8 cellular contexts compared by ENCODE assay signal in the genomic region with DNA sequence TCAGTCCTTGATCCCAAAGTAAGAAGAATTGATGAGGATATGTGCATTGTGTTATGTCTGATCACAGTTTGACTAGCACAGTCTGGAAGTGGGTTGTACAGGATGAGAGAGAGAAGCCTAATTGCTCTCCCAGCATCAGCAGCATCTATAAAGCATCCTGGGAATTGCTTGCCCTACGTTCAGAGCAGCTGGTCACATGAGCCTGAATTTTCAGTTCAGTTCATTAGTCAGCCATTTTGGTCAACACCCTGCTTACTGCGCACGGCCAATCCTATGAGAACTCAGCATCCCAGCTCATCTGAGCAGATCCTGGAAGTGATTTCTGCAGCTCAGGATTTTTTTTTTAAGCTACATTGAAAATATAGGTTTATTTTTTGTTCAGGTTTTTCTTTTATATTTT. TPM values are rescaled to one million over a fixed set of nuclear protein-coding genes. Genes with fewer than 3 reads are reported as not detected.
DNase-seq lines count a peak whose midpoint lies in the region; ATAC-seq and TF ChIP-seq lines count a peak whose summit lies in the region.

A gene with protein sequence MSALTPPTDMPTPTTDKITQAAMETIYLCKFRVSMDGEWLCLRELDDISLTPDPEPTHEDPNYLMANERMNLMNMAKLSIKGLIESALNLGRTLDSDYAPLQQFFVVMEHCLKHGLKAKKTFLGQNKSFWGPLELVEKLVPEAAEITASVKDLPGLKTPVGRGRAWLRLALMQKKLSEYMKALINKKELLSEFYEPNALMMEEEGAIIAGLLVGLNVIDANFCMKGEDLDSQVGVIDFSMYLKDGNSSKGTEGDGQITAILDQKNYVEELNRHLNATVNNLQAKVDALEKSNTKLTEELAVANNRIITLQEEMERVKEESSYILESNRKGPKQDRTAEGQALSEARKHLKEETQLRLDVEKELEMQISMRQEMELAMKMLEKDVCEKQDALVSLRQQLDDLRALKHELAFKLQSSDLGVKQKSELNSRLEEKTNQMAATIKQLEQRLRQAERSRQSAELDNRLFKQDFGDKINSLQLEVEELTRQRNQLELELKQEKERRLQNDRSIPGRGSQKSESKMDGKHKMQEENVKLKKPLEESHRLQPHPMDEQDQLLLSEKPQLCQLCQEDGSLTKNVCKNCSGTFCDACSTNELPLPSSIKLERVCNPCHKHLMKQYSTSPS (plus strand): TSS at position 218 of the 400 bp plus-strand sequence. CDS start 610 bp downstream, outside the sequence.

- H3K9me3 ChIP-seq in osteoblast (ENCODE audit: low read depth, low read length): no peaks in the 10 kb centered on the region

- H3K36me3 Mint-ChIP-seq in activated naive CD8-positive, alpha-beta T cell: no peaks in the 10 kb centered on the region
- no peaks in the 10 kb centered on the region for H3K36me3 Mint-ChIP-seq in glutamatergic neuron (ENCODE audit: unreplicated experiment)

- H3K4me2 ChIP-seq in osteoblast (ENCODE audit: insufficient read depth, low read length): peak within 1 kb of the TSS; percentile 78

- no peaks in the 10 kb centered on the region for H3K27me3 ChIP-seq in osteoblast (ENCODE audit: insufficient read depth, low read length)

- peak within 1 kb of the TSS; percentile 27 for H3K4me3 Mint-ChIP-seq in activated naive CD8-positive, alpha-beta T cell
- peak within 1 kb of the TSS; percentile 98 for H3K4me3 Mint-ChIP-seq in glutamatergic neuron (ENCODE audit: unreplicated experiment)

- peak; percentile 51 for DNase-seq in DMS114 treated with DMSO at 0.1 percent for 48 hours (lab: John Stamatoyannopoulos, UW; ENCODE audit: unreplicated experiment)
- DNase-seq in NCI-H187 treated with DMSO at 0.1 percent for 48 hours (lab: John Stamatoyannopoulos, UW): peak; percentile 88
- peak; percentile 61 for DNase-seq in glutamatergic neuron
- DNase-seq in osteoblast (ENCODE audit: insufficient read length, low spot score, missing footprints): peak; percentile 91
- no peak for DNase-seq in stimulated activated CD4-positive, alpha-beta T cell treated with anti-CD3 and anti-CD28 coated beads, Interleukin-15, amount 100 ng/mL, for 24 hours

- TF ChIP-seq CTCF in glutamatergic neuron (IDR thresholded peaks at IDR 0.05; ENCODE audit: partially characterized antibody, unreplicated experiment) (no peak), osteoblast (IDR thresholded peaks at IDR 0.05; ENCODE audit: extremely low read depth, low read depth, low read length) (no peak)

- peak within 1 kb of the TSS; percentile 82 for H3K27ac ChIP-seq in osteoblast (ENCODE audit: low read depth, low read length)

- H3K27me3 Mint-ChIP-seq in activated naive CD8-positive, alpha-beta T cell: no peaks in the 10 kb centered on the region
- peaks cover 2% of the 10 kb centered on the region for H3K27me3 Mint-ChIP-seq in glutamatergic neuron (ENCODE audit: unreplicated experiment)

- peak within 1 kb of the TSS; percentile 67 for H3K4me3 ChIP-seq in osteoblast (ENCODE audit: insufficient read depth, low read length)

- H3K79me2 ChIP-seq in osteoblast (ENCODE audit: insufficient read depth, low read length): peaks cover 85% of the 10 kb centered on the region

- no peaks in the 10 kb centered on the region for H3K36me3 ChIP-seq in osteoblast (ENCODE audit: insufficient read depth, low read length)

- no peaks in the 10 kb centered on the region for H3K9me3 Mint-ChIP-seq in activated naive CD8-positive, alpha-beta T cell (ENCODE audit: low read depth)
- peaks cover 5% of the 10 kb centered on the region for H3K9me3 Mint-ChIP-seq in glutamatergic neuron (ENCODE audit: unreplicated experiment)

- H3K4me1 ChIP-seq in osteoblast (ENCODE audit: insufficient read depth, low read length): peaks cover 14% of the 10 kb centered on the region

- H3K27ac Mint-ChIP-seq in activated naive CD8-positive, alpha-beta T cell: peak within 1 kb of the TSS; percentile 46
- H3K27ac Mint-ChIP-seq in glutamatergic neuron (ENCODE audit: unreplicated experiment): peak within 1 kb of the TSS; percentile 99

- peaks cover 25% of the 10 kb centered on the region for H3K4me1 Mint-ChIP-seq in activated naive CD8-positive, alpha-beta T cell (ENCODE audit: low read depth)
- H3K4me1 Mint-ChIP-seq in glutamatergic neuron (ENCODE audit: low read depth, unreplicated experiment): peaks cover 15% of the 10 kb centered on the region

- ATAC-seq in GM19397 (IDR thresholded peaks at IDR 0.05; ENCODE audit: unreplicated experiment) (no peak), HG02642 (IDR thresholded peaks at IDR 0.05; ENCODE audit: poor library complexity, unreplicated experiment) (no peak)

- H2AFZ ChIP-seq in osteoblast (ENCODE audit: low read length): no peak within 1 kb of the TSS

- H4K20me1 ChIP-seq in osteoblast (ENCODE audit: insufficient read depth, low read length): no peaks in the 10 kb centered on the region

RNA-seq across cellular contexts. Expression of the gene that starts here (rescaled TPM):
- 291 TPM for total RNA-seq in glutamatergic neuron (ENCODE audit: unreplicated experiment)
- 82.5 and 90.2 TPM in 2 replicates for total RNA-seq in osteoblast
